1 cellular context compared by ENCODE assay signal in genomic region chr14:102966256-102966655, GRCh38.
TF ChIP-seq lines count a peak whose summit lies in the region.

No MANE protein-coding gene starts in this region.

TF ChIP-seq in IMR-90, 13 proteins besides CTCF, POLR2A, EP300 and RAD21:
- TF ChIP-seq ELK1 (IDR thresholded peaks at IDR 0.05; ENCODE audit: borderline replicate concordance, low read depth, low read length) (no peak), CHD1 (IDR thresholded peaks at IDR 0.05; ENCODE audit: low read depth, low read length) (no peak), RCOR1 (IDR thresholded peaks at IDR 0.05; ENCODE audit: insufficient replicate concordance, low read length) (no peak), MAZ (IDR thresholded peaks at IDR 0.05; ENCODE audit: borderline replicate concordance, low read depth, low read length) (no peak), MXI1 (IDR thresholded peaks at IDR 0.05; ENCODE audit: borderline replicate concordance, low read depth, low read length) (no peak), RFX5 (IDR thresholded peaks at IDR 0.05; ENCODE audit: low read depth, low read length) (no peak), USF2 (IDR thresholded peaks at IDR 0.05; ENCODE audit: low read depth, low read length) (no peak), NFE2L2 (IDR thresholded peaks at IDR 0.05; ENCODE audit: low read depth, low read length) (no peak), MAFK (IDR thresholded peaks at IDR 0.05; ENCODE audit: low read depth, low read length) (no peak), FOS (IDR thresholded peaks at IDR 0.05; ENCODE audit: low read depth, low read length) (no peak), CEBPB (IDR thresholded peaks at IDR 0.05; ENCODE audit: low read depth, low read length) (no peak), SMC3 (IDR thresholded peaks at IDR 0.05; ENCODE audit: low read depth, low read length) (no peak), BHLHE40 (IDR thresholded peaks at IDR 0.05; ENCODE audit: low read depth, low read length) (no peak)
